Comparison of ENCODE assay signal across 1 cellular context in genomic region chr3:10338164-10338470, GRCh38.
TF ChIP-seq lines count a peak whose summit lies in the region.

No MANE protein-coding gene starts in this region.

TF ChIP-seq in GM23338, 12 proteins besides CTCF, POLR2A, EP300 and RAD21 (continued from another document):
- TF ChIP-seq ZNF462 (CRISPR knock-in tag; IDR thresholded peaks at IDR 0.05): no peak
- TF ChIP-seq NANOG (IDR thresholded peaks at IDR 0.05; ENCODE audit: borderline replicate concordance): no peak
- no peak for TF ChIP-seq JUNB (IDR thresholded peaks at IDR 0.05; ENCODE audit: unreplicated experiment)
- no peak for TF ChIP-seq ZNF331 (CRISPR knock-in tag; IDR thresholded peaks at IDR 0.05; ENCODE audit: low read depth)
- no peak for TF ChIP-seq STAT1 (IDR thresholded peaks at IDR 0.05; ENCODE audit: unreplicated experiment)
